In the genomic region with DNA sequence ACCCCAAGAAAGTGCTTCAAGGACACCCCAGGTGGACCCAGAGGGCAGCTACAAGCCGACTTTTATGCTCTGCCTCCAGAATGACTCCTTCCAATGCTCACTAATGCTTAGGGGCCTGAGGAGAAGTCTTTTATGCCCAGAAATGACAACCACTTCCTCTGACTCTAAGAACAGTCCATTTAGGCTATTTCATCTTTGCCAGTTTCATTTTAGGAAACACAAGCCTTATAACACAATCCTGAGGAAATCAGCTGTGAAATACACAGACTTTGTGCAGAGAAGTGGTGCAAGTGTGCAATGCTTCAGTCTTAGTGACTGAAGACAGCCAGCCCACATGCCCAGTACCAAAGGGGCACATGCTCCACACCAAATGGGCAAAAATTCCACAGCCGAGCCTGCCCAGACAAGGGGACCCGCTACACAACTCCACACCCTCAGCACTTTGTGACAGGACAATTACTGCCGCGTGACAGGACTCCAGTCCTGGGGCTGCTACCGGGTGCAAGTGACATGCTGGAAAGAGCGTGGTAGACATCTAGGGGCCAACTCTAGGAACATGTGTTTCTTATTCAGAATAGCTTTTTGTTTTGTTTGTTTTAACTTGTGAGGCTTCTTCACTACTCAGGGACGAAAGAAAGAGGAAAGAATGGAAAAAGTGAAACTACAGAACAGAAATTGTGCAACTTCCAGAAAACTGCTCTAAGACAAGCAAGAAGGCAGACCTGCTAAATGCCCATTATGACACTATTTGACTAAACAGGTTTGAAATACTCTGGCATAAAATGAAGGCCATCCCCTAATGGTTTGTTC, we compare ENCODE assay signal across 1 cellular context.
TF ChIP-seq lines count a peak whose summit lies in the region.

No MANE protein-coding gene starts in this region.

TF ChIP-seq in liver, 16 proteins besides CTCF, POLR2A, EP300 and RAD21 (continued from another document):
- TF ChIP-seq, protein P1, sequence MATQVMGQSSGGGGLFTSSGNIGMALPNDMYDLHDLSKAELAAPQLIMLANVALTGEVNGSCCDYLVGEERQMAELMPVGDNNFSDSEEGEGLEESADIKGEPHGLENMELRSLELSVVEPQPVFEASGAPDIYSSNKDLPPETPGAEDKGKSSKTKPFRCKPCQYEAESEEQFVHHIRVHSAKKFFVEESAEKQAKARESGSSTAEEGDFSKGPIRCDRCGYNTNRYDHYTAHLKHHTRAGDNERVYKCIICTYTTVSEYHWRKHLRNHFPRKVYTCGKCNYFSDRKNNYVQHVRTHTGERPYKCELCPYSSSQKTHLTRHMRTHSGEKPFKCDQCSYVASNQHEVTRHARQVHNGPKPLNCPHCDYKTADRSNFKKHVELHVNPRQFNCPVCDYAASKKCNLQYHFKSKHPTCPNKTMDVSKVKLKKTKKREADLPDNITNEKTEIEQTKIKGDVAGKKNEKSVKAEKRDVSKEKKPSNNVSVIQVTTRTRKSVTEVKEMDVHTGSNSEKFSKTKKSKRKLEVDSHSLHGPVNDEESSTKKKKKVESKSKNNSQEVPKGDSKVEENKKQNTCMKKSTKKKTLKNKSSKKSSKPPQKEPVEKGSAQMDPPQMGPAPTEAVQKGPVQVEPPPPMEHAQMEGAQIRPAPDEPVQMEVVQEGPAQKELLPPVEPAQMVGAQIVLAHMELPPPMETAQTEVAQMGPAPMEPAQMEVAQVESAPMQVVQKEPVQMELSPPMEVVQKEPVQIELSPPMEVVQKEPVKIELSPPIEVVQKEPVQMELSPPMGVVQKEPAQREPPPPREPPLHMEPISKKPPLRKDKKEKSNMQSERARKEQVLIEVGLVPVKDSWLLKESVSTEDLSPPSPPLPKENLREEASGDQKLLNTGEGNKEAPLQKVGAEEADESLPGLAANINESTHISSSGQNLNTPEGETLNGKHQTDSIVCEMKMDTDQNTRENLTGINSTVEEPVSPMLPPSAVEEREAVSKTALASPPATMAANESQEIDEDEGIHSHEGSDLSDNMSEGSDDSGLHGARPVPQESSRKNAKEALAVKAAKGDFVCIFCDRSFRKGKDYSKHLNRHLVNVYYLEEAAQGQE (IDR thresholded peaks at IDR 0.05): no peak
- TF ChIP-seq, protein P2, sequence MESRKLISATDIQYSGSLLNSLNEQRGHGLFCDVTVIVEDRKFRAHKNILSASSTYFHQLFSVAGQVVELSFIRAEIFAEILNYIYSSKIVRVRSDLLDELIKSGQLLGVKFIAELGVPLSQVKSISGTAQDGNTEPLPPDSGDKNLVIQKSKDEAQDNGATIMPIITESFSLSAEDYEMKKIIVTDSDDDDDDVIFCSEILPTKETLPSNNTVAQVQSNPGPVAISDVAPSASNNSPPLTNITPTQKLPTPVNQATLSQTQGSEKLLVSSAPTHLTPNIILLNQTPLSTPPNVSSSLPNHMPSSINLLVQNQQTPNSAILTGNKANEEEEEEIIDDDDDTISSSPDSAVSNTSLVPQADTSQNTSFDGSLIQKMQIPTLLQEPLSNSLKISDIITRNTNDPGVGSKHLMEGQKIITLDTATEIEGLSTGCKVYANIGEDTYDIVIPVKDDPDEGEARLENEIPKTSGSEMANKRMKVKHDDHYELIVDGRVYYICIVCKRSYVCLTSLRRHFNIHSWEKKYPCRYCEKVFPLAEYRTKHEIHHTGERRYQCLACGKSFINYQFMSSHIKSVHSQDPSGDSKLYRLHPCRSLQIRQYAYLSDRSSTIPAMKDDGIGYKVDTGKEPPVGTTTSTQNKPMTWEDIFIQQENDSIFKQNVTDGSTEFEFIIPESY (IDR thresholded peaks at IDR 0.05): no peak
- TF ChIP-seq MAX (IDR thresholded peaks at IDR 0.05) (no peak), JUND (IDR thresholded peaks at IDR 0.05) (no peak), SP1 (IDR thresholded peaks at IDR 0.05) (no peak), YY1 (IDR thresholded peaks at IDR 0.05) (no peak), HNF4A (conservative IDR thresholded peaks at IDR 0.05) (no peak), FOXA2 (IDR thresholded peaks at IDR 0.05) (no peak), HNF4G (IDR thresholded peaks at IDR 0.05) (no peak), ATF3 (IDR thresholded peaks at IDR 0.05) (no peak), RXRA (IDR thresholded peaks at IDR 0.05) (no peak)
TF ChIP-seq in liver: peak in this region for 0.
